23 cellular contexts compared by ENCODE assay signal in the genomic region with DNA sequence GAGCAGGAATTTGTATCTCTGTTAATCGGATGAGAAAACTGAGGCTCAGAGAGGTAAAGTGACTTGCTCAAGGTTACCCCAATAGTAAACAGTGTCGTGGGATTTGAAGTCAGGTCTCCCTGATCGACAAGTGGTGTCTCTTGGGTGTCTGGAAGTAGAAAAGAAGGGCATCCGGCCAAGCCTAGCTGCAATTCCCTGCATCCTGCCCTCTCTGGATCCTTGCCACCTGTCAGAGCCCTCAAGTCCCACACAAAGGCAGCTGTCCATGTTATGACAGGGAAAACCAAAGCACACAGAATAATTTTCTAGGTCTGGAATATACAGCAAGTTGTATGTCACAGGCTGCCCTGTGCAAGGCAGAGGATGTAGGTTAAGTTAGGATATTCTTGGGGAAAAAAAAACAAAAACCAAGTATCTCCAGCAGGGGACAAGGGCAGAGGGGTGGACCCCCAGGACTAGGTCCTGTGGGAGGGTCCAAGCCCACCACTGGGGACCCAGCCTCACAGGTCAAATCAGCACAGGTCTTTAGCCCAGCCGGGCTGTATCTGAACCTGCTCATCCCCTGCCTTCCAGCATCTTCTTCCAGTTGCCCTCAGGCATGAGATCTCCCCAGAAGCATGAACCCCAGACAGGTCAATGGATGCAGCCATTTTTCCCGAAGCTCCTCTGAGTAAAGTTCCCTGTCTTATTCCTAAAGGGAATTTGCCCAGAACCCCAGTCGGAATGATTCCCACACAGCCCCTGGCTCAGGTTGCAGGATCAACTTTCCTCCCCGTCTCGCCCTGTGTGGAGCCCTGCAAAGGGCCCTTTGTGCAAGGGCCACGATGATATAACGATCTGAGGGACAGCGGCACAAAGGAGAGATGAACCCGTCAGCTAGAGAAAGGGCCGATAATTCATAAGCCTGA. TPM values are rescaled to one million over a fixed set of nuclear protein-coding genes. Genes with fewer than 3 reads are reported as not detected.
A peak's percentile ranks its signal among the peaks of the same experiment; 100 is the strongest.
DNase-seq lines count a peak whose midpoint lies in the region; ATAC-seq and TF ChIP-seq lines count a peak whose summit lies in the region.
"Had no signal": no experiment of that assay in that cellular context is flagged by ENCODE, and none has a peak within 500 bp of the region (broad histone marks: within the 10 kb centered on the region; RNA-seq: fewer than 3 reads in every experiment).

No MANE protein-coding gene starts in this region.

- no peaks in the 10 kb centered on the region for H3K4me1 ChIP-seq in right cardiac atrium (ENCODE audit: control insufficient read depth, insufficient read depth, low read length)
- H3K4me1 ChIP-seq in sigmoid colon, result no peaks in the 10 kb centered on the region
- H3K4me1 ChIP-seq: ascending aorta had no signal

- intact Hi-C loops in right cardiac atrium (cut with DNase I) (no loop called here), sigmoid colon (cut with DNase I) (loop anchor here (1.0 kb wide), 1 partner anchor 145 kb away; no protein-coding TSS in a partner anchor)

- H3K4me3 ChIP-seq in right cardiac atrium (ENCODE audit: low read length), result no peak overlapping the region
- no peak overlapping the region for H3K4me3 ChIP-seq in sigmoid colon
- H3K4me3 ChIP-seq: ascending aorta, mucosa of descending colon, ovary, smooth muscle cell had no signal

- ATAC-seq in right cardiac atrium, result peak; percentile 22 to 24
- ATAC-seq in HG02610 (IDR thresholded peaks at IDR 0.05; ENCODE audit: unreplicated experiment), result no peak

- WGBS in right cardiac atrium, result 59% methylated on average over 14 of the region's 14 CpGs
- 77 to 84% methylated on average over 14 of the region's 14 CpGs for WGBS in sigmoid colon, 2 donors

- H3K27me3 ChIP-seq in right cardiac atrium (ENCODE audit: control insufficient read depth, insufficient read depth) (no peaks in the 10 kb centered on the region), sigmoid colon (no peaks in the 10 kb centered on the region)
- H3K27me3 ChIP-seq: ascending aorta, ovary had no signal

- no peak for TF ChIP-seq POLR2A in sigmoid colon (IDR thresholded peaks at IDR 0.05)

- H3K27ac ChIP-seq in right cardiac atrium (ENCODE audit: low read length) (no peak overlapping the region), sigmoid colon (no peak overlapping the region)
- H3K27ac ChIP-seq: ascending aorta, epithelial cell of prostate, HL-60, ovary had no signal

- no peak for TF ChIP-seq EP300 in sigmoid colon (IDR thresholded peaks at IDR 0.05)

- no peaks in the 10 kb centered on the region for H3K9me3 ChIP-seq in right cardiac atrium (ENCODE audit: control insufficient read depth, low read length)
- no peaks in the 10 kb centered on the region for H3K9me3 ChIP-seq in sigmoid colon
- H3K9me3 ChIP-seq: ascending aorta, mucosa of descending colon, ovary had no signal

- peak; percentile 8 for DNase-seq in COLO668 (lab: John Stamatoyannopoulos, UW; ENCODE audit: unreplicated experiment)
- peak; percentile 15 for DNase-seq in EH (ENCODE audit: low read depth)
- DNase-seq in NCI-H2196 treated with DMSO at 0.1 percent for 48 hours (lab: John Stamatoyannopoulos, UW; ENCODE audit: unreplicated experiment), result peak; percentile 67
- no peak for DNase-seq in right cardiac atrium
- no peak for DNase-seq in NCI-H748 treated with DMSO at 0.1 percent for 48 hours (lab: John Stamatoyannopoulos, UW)
- DNase-seq in KG1 (lab: John Stamatoyannopoulos, UW), result no peak
- no peak for DNase-seq in sigmoid colon
- DNase-seq: activated CD4-positive, alpha-beta T cell treated with anti-CD3 and anti-CD28 coated beads, Interleukin-2, amount 50 U/mL, for 1 hour; activated naive CD4-positive, alpha-beta T cell treated with anti-CD3 and anti-CD28 coated beads for 36 hours; cortex of kidney; HCEC 1CT; NCI-H526 treated with DMSO at 0.1 percent for 48 hours; ovary; PC-3; stimulated activated CD4-positive, alpha-beta T cell treated with anti-CD3 and anti-CD28 coated beads, Interleukin-4, amount 100 ng/mL, for 4 hours; stimulated activated CD8-positive, alpha-beta memory T cell treated with anti-CD3 and anti-CD28 coated beads, Interleukin-4, amount 100 ng/mL, for 48 hours had no signal

- TF ChIP-seq CTCF in sigmoid colon (IDR thresholded peaks at IDR 0.05), result no peak

- no peaks in the 10 kb centered on the region for H3K36me3 ChIP-seq in sigmoid colon
- H3K36me3 ChIP-seq: ascending aorta, ovary had no signal

RNA-seq across cellular contexts. Expression of gene USH1C, which starts 15.1 kb away (rescaled TPM):
- total RNA-seq in right cardiac atrium, result under 1 TPM in 3 of 4 donors, not detected in 1; 0.20 to 0.61 (median 0.46) TPM
- polyA plus RNA-seq in right cardiac atrium, result 0.16 TPM
- total RNA-seq in sigmoid colon, result 1 to 10 TPM; 1.2 to 2.5 (median 1.6) TPM
- polyA plus RNA-seq in sigmoid colon, result 100 to 1,000 TPM in 2 of 3 donors, 10 to 100 TPM in 1; 83.3 to 152 (median 114) TPM
- total RNA-seq: activated naive CD4-positive, alpha-beta T cell treated with anti-CD3 and anti-CD28 coated beads for 36 hours; ascending aorta; frontal cortex; PC-3; smooth muscle cell had no signal
- polyA plus RNA-seq: smooth muscle cell had no signal

RNA-seq across cellular contexts. Expression of gene OTOG, which starts 17.9 kb away (rescaled TPM):
- total RNA-seq in right cardiac atrium (not detected), sigmoid colon (under 1 TPM in 1 of 4 donors, not detected in 3; under 0.01 TPM)
- polyA plus RNA-seq in right cardiac atrium (not detected), sigmoid colon (under 1 TPM in 1 of 3 donors, not detected in 2; under 0.01 TPM)
- total RNA-seq: activated naive CD4-positive, alpha-beta T cell treated with anti-CD3 and anti-CD28 coated beads for 36 hours; ascending aorta; ovary; PC-3; smooth muscle cell had no signal
- polyA plus RNA-seq: ovary, smooth muscle cell had no signal

RNA-seq across cellular contexts. Expression of gene ABCC8, which starts 52.5 kb away (rescaled TPM):
- total RNA-seq in right cardiac atrium (1 to 10 TPM in 3 of 4 donors, under 1 TPM in 1; 0.61 to 6.8 (median 3.3) TPM), sigmoid colon (1 to 10 TPM; 1.8 to 9.7 (median 3.9) TPM)
- polyA plus RNA-seq in right cardiac atrium (6.4 TPM), sigmoid colon (1 to 10 TPM in 2 of 3 donors, under 1 TPM in 1; 0.23 to 4.2 (median 2.6) TPM)
- total RNA-seq: activated naive CD4-positive, alpha-beta T cell treated with anti-CD3 and anti-CD28 coated beads for 36 hours; ascending aorta; PC-3; smooth muscle cell had no signal
- polyA plus RNA-seq: smooth muscle cell had no signal

Comparison
In these comparisons a context has a peak if more than half of its experiments do, and no peak if none do; other contexts are left out.
1. DNase-seq: peak in COLO668 (single experiment), EH (single experiment) and NCI-H2196 treated with DMSO at 0.1 percent for 48 hours (single experiment); none in right cardiac atrium (0 of 3), NCI-H748 treated with DMSO at 0.1 percent for 48 hours (single experiment), KG1 (single experiment) and sigmoid colon (single experiment).